ENCODE assay signal across 19 cellular contexts in the genomic region with DNA sequence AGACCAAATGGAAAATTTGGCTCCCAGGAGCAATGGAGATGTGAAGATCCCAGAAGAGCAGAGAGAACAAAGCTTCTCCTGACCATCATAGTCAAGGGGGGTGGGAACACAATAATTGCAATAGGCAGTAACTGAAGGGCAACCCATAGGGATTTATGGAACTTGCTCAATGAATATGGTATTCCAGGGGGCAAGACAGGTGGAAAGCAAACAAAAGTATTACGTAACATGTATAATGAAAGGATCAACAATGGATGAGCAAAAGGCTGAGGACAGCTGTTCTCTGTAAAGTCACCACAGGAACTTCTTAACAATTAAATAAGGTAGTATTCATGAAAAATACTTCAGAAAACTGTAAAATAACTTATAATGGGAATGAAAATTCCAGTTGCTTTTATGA.
"Had no signal": no experiment of that assay in that cellular context is flagged by ENCODE, and none has a peak within 500 bp of the region (broad histone marks: within the 10 kb centered on the region; RNA-seq: fewer than 3 reads in every experiment).

No MANE protein-coding gene starts in this region.

- DNase-seq: effector CD4-positive, alpha-beta T cell; foreskin melanocyte; heart right ventricle; hypothalamus; kidney glomerular epithelial cell; mesendoderm; naive thymus-derived CD4-positive, alpha-beta T cell; nucleus accumbens; ovary; right cardiac atrium; stimulated activated CD4-positive, alpha-beta T cell treated with anti-CD3 and anti-CD28 coated beads, Interleukin-4, amount 100 ng/mL, for 1 hour; stimulated activated CD8-positive, alpha-beta memory T cell treated with anti-CD3 and anti-CD28 coated beads, Interleukin-4, amount 100 ng/mL, for 48 hours; stimulated activated naive B cell treated with anti-CD40 and anti-IgM and Interleukin-4, amounts not matched to agents 10 μg/mL and 1 μg/mL and 100 μg/mL, for 72 hours; stimulated activated naive CD8-positive, alpha-beta T cell treated with anti-CD3 and anti-CD28 coated beads, Interleukin-15, amount 100 ng/mL, for 72 hours; testis had no signal

- H3K27me3 Mint-ChIP-seq: naive thymus-derived CD4-positive, alpha-beta T cell; stimulated activated naive B cell treated with anti-CD40 and anti-IgM and Interleukin-4, amounts not matched to agents 10 μg/mL and 1 μg/mL and 100 μg/mL, for 72 hours; stimulated activated naive CD8-positive, alpha-beta T cell treated with anti-CD3 and anti-CD28 coated beads, Interleukin-15, amount 100 ng/mL, for 72 hours had no signal

- H3K4me1 ChIP-seq: heart right ventricle, testis, tibial nerve had no signal

- H3K36me3 ChIP-seq: ovary had no signal

- H3K9me3 ChIP-seq: heart right ventricle, ovary, testis, tibial nerve had no signal

- H3K27ac Mint-ChIP-seq: stimulated activated naive B cell treated with anti-CD40 and anti-IgM and Interleukin-4, amounts not matched to agents 10 μg/mL and 1 μg/mL and 100 μg/mL, for 72 hours had no signal

- FAIRE-seq: islet of Langerhans had no signal

- H3K4me1 Mint-ChIP-seq: naive thymus-derived CD4-positive, alpha-beta T cell; neural crest cell; stimulated activated naive CD8-positive, alpha-beta T cell treated with anti-CD3 and anti-CD28 coated beads, Interleukin-15, amount 100 ng/mL, for 72 hours had no signal

- H3K9me3 Mint-ChIP-seq: neural crest cell; stimulated activated naive B cell treated with anti-CD40 and anti-IgM and Interleukin-4, amounts not matched to agents 10 μg/mL and 1 μg/mL and 100 μg/mL, for 72 hours; stimulated activated naive CD8-positive, alpha-beta T cell treated with anti-CD3 and anti-CD28 coated beads, Interleukin-15, amount 100 ng/mL, for 72 hours had no signal

- ATAC-seq: heart right ventricle; naive thymus-derived CD4-positive, alpha-beta T cell; right cardiac atrium; stimulated activated naive B cell treated with anti-CD40 and anti-IgM and Interleukin-4, amounts not matched to agents 10 μg/mL and 1 μg/mL and 100 μg/mL, for 72 hours; stimulated activated naive CD8-positive, alpha-beta T cell treated with anti-CD3 and anti-CD28 coated beads, Interleukin-15, amount 100 ng/mL, for 72 hours had no signal

- H3K4me3 ChIP-seq: coronary artery, heart right ventricle, ovary, testis, tibial nerve had no signal

- H3K27me3 ChIP-seq: heart right ventricle, ovary, testis, tibial nerve had no signal

- H3K27ac ChIP-seq: coronary artery, heart right ventricle, ovary, testis, tibial nerve had no signal

- H3K4me3 Mint-ChIP-seq: naive thymus-derived CD4-positive, alpha-beta T cell; neural crest cell; stimulated activated naive B cell treated with anti-CD40 and anti-IgM and Interleukin-4, amounts not matched to agents 10 μg/mL and 1 μg/mL and 100 μg/mL, for 72 hours; stimulated activated naive CD8-positive, alpha-beta T cell treated with anti-CD3 and anti-CD28 coated beads, Interleukin-15, amount 100 ng/mL, for 72 hours had no signal
